Comparison of ENCODE assay signal across 7 cellular contexts in genomic region chr4:2008671-2008920, GRCh38. TPM values are rescaled to one million over a fixed set of nuclear protein-coding genes. Genes with fewer than 3 reads are reported as not detected.
DNase-seq lines count a peak whose midpoint lies in the region; ATAC-seq lines count a peak whose summit lies in the region.

No MANE protein-coding gene starts in this region.

- no peaks in the 10 kb centered on the region for H3K9me3 ChIP-seq in iPS-20b (ENCODE audit: insufficient read depth, low read depth, low read length)
- H3K9me3 ChIP-seq in subcutaneous abdominal adipose tissue (ENCODE audit: control insufficient read depth in 5 of 5, low read length in 5 of 5) = no peaks in the 10 kb centered on the region

- H3K36me3 Mint-ChIP-seq in activated naive CD8-positive, alpha-beta T cell treated with anti-CD3 and anti-CD28 coated beads, Interleukin-2, amount 10 ng/mL, durations not matched to agents 7 days and 5 days = peaks cover 10% of the 10 kb centered on the region

- peak overlapping the region; percentile 93 for H3K4me3 ChIP-seq in iPS-20b (ENCODE audit: low read length)
- peak overlapping the region; percentile 40 to 100 (median 94) for H3K4me3 ChIP-seq in subcutaneous abdominal adipose tissue (ENCODE audit: low read depth in 1 of 5, low read length in 5 of 5)

- H3K4me1 Mint-ChIP-seq in activated naive CD8-positive, alpha-beta T cell treated with anti-CD3 and anti-CD28 coated beads, Interleukin-2, amount 10 ng/mL, durations not matched to agents 7 days and 5 days = peaks cover 26% of the 10 kb centered on the region

- peak overlapping the region; percentile 85 for H3K27ac Mint-ChIP-seq in activated naive CD8-positive, alpha-beta T cell treated with anti-CD3 and anti-CD28 coated beads, Interleukin-2, amount 10 ng/mL, durations not matched to agents 7 days and 5 days

- peaks cover 14% of the 10 kb centered on the region for H3K27me3 Mint-ChIP-seq in activated naive CD8-positive, alpha-beta T cell treated with anti-CD3 and anti-CD28 coated beads, Interleukin-2, amount 10 ng/mL, durations not matched to agents 7 days and 5 days

- H3K4me1 ChIP-seq in iPS-20b (ENCODE audit: insufficient read depth, low read length) = peaks cover 3% of the 10 kb centered on the region; the same call in 1 of the 2 replicates
- peaks cover 3 to 40% (median 23%) of the 10 kb centered on the region in 5 donors for H3K4me1 ChIP-seq in subcutaneous abdominal adipose tissue (ENCODE audit: control insufficient read depth in 5 of 5, insufficient read depth in 5 of 5, low read length in 5 of 5)

- H3K9ac ChIP-seq in iPS-20b (ENCODE audit: low read depth, low read length) (peak overlapping the region; percentile 97), subcutaneous abdominal adipose tissue (ENCODE audit: low read length in 5 of 5) (peak overlapping the region; percentile 56 to 98 (median 96))

- H3K36me3 ChIP-seq in iPS-20b (ENCODE audit: insufficient read depth, low read depth, low read length) (peaks cover 22% of the 10 kb centered on the region), subcutaneous abdominal adipose tissue (ENCODE audit: control insufficient read depth in 5 of 5, insufficient read depth in 5 of 5, low read length in 5 of 5) (peaks cover 0 to 10% (median 4%) of the 10 kb centered on the region in 5 donors)

- POLR2A ChIA-PET in activated naive CD8-positive, alpha-beta T cell treated with anti-CD3 and anti-CD28 coated beads, Interleukin-2, amount 10 ng/mL, durations not matched to agents 7 days and 5 days (lab: Charles Lee) = interaction anchor here (1.0 kb wide), 1 partner anchor 138 kb away, joined by 3 read pairs; the partner anchor contains the start of gene NSD2

- H3K27ac ChIP-seq in iPS-20b (ENCODE audit: low read length) (peak overlapping the region; percentile 84), subcutaneous abdominal adipose tissue (ENCODE audit: low read depth, low read length) (peak overlapping the region; percentile 96)

- H3K9me3 Mint-ChIP-seq in activated naive CD8-positive, alpha-beta T cell treated with anti-CD3 and anti-CD28 coated beads, Interleukin-2, amount 10 ng/mL, durations not matched to agents 7 days and 5 days = no peaks in the 10 kb centered on the region

- no peak for DNase-seq in activated naive CD8-positive, alpha-beta T cell treated with anti-CD3 and anti-CD28 coated beads, Interleukin-2, amount 10 ng/mL, durations not matched to agents 7 days and 5 days
- DNase-seq in CD1c-positive myeloid dendritic cell (ENCODE audit: extremely low spot score) (no peak), HPDE6-E6E7 (ENCODE audit: extremely low spot score) (no peak), RPMI8226 (no peak)

- peak; percentile 18 for ATAC-seq in HG03066 (IDR thresholded peaks at IDR 0.05; ENCODE audit: low read depth, unreplicated experiment)
- no peak for ATAC-seq in activated naive CD8-positive, alpha-beta T cell treated with anti-CD3 and anti-CD28 coated beads, Interleukin-2, amount 10 ng/mL, durations not matched to agents 7 days and 5 days (ENCODE audit: low read depth)

- H3K4me3 Mint-ChIP-seq in activated naive CD8-positive, alpha-beta T cell treated with anti-CD3 and anti-CD28 coated beads, Interleukin-2, amount 10 ng/mL, durations not matched to agents 7 days and 5 days = peak overlapping the region; percentile 92

- H3K27me3 ChIP-seq in iPS-20b (ENCODE audit: insufficient read depth, low read length) (no peaks in the 10 kb centered on the region; the same call in 1 of the 2 replicates), subcutaneous abdominal adipose tissue (ENCODE audit: control insufficient read depth in 5 of 5, insufficient read depth in 4 of 5, low read length in 5 of 5) (no peaks in the 10 kb centered on the region)

RNA-seq across cellular contexts. Expression of gene NELFA, which starts 0.2 kb away (rescaled TPM):
- total RNA-seq in activated naive CD8-positive, alpha-beta T cell treated with anti-CD3 and anti-CD28 coated beads, Interleukin-2, amount 10 ng/mL, durations not matched to agents 7 days and 5 days = 10 to 100 TPM; 41.9 to 43.9 TPM

RNA-seq across cellular contexts. Expression of gene NAT8L, which starts 50.5 kb away (rescaled TPM):
- under 1 TPM in 1 of 2 experiments, not detected in 1; 0.14 TPM for total RNA-seq in activated naive CD8-positive, alpha-beta T cell treated with anti-CD3 and anti-CD28 coated beads, Interleukin-2, amount 10 ng/mL, durations not matched to agents 7 days and 5 days
